In genomic region chr3:111096487-111097209, GRCh38 we compare ENCODE assay signal across 9 cellular contexts.
"Had no signal": no experiment of that assay in that cellular context is flagged by ENCODE, and none has a peak within 500 bp of the region (broad histone marks: within the 10 kb centered on the region; RNA-seq: fewer than 3 reads in every experiment).

No MANE protein-coding gene starts in this region.

- H3K4me3 ChIP-seq: GM23248, HAP-1 had no signal

- H3K27ac ChIP-seq: GM23248, HL-60 had no signal

- H3K36me3 ChIP-seq: HAP-1 had no signal

- H3K27me3 Mint-ChIP-seq: IgD-negative memory B cell had no signal

- FAIRE-seq: HepG2 had no signal

- H3K4me3 Mint-ChIP-seq: IgD-negative memory B cell had no signal

- DNase-seq: GM23248, GOT3, H7, KBM-7 had no signal

- H3K9ac ChIP-seq: GM23248 had no signal

- ATAC-seq: HCT116, HepG2 had no signal

- H3K4me1 ChIP-seq: HAP-1 had no signal

- H3K36me3 Mint-ChIP-seq: IgD-negative memory B cell had no signal

- H3K4me1 Mint-ChIP-seq: IgD-negative memory B cell had no signal
